Comparison of ENCODE assay signal across 1 cellular context in genomic region chr11:64305691-64306562, GRCh38.
A peak's percentile ranks its signal among the peaks of the same experiment; 100 is the strongest.
TF ChIP-seq lines count a peak whose summit lies in the region.

No MANE protein-coding gene starts in this region.

TF ChIP-seq in HepG2, 621 proteins besides CTCF, POLR2A, EP300 and RAD21 (continued from another document):
- TF ChIP-seq ZNF564 (CRISPR knock-in tag; IDR thresholded peaks at IDR 0.05) (no peak), ZNF264 (CRISPR knock-in tag; IDR thresholded peaks at IDR 0.05) (peak; percentile 31; the same call in 1 of the 2 replicates), MAZ (IDR thresholded peaks at IDR 0.05; ENCODE audit: borderline replicate concordance, low read depth, low read length) (no peak; the same call in 1 of the 2 replicates), MAZ (CRISPR knock-in tag; IDR thresholded peaks at IDR 0.05; ENCODE audit: low read depth) (peak; percentile 65; the same call in 1 of the 2 replicates), ERF (CRISPR knock-in tag; IDR thresholded peaks at IDR 0.05) (no peak), CBX2 (IDR thresholded peaks at IDR 0.05; ENCODE audit: low read depth, low read length) (no peak), CBX2 (CRISPR knock-in tag; IDR thresholded peaks at IDR 0.05; ENCODE audit: low read depth) (0 out of 2 replicates have a peak, but pooled peaks have one; percentile 52), SALL2 (CRISPR knock-in tag; IDR thresholded peaks at IDR 0.05) (peak; percentile 28; the same call in 1 of the 2 replicates), ZNF572 (CRISPR knock-in tag; IDR thresholded peaks at IDR 0.05) (peak; percentile 34; the same call in 1 of the 2 replicates), POLR2G (IDR thresholded peaks at IDR 0.05; ENCODE audit: low read depth, low read length) (peak; percentile 81), ZNF607 (CRISPR knock-in tag; IDR thresholded peaks at IDR 0.05; ENCODE audit: borderline replicate concordance) (no peak), GZF1 (CRISPR knock-in tag; IDR thresholded peaks at IDR 0.05) (peak; percentile 79; the same call in 1 of the 2 replicates), ZNF75D (CRISPR knock-in tag; IDR thresholded peaks at IDR 0.05; ENCODE audit: borderline replicate concordance) (no peak), CHD2 (IDR thresholded peaks at IDR 0.05; ENCODE audit: low read depth, low read length) (no peak), ZNF512B (CRISPR knock-in tag; IDR thresholded peaks at IDR 0.05; ENCODE audit: borderline replicate concordance) (peak; percentile 44; the same call in 1 of the 2 replicates), ZNF430 (CRISPR knock-in tag; IDR thresholded peaks at IDR 0.05) (peak; percentile 44; the same call in 1 of the 2 replicates), ZBTB7A (CRISPR knock-in tag; IDR thresholded peaks at IDR 0.05) (0 out of 2 replicates have a peak, but pooled peaks have one; percentile 28), ZNF292 (CRISPR knock-in tag; IDR thresholded peaks at IDR 0.05; ENCODE audit: borderline replicate concordance, low read depth) (peak; percentile 47; the same call in 1 of the 2 replicates), NR2C2 (CRISPR knock-in tag; IDR thresholded peaks at IDR 0.05; ENCODE audit: borderline replicate concordance) (peak; percentile 98), ZFP91 (CRISPR knock-in tag; IDR thresholded peaks at IDR 0.05; ENCODE audit: borderline replicate concordance) (peak; percentile 45; the same call in 1 of the 2 replicates), NFYB (CRISPR knock-in tag; IDR thresholded peaks at IDR 0.05) (no peak), POGZ (CRISPR knock-in tag; IDR thresholded peaks at IDR 0.05) (peak; percentile 38; the same call in 1 of the 2 replicates), RXRB (CRISPR knock-in tag; IDR thresholded peaks at IDR 0.05; ENCODE audit: borderline replicate concordance) (peak; percentile 97), SNRNP70 (IDR thresholded peaks at IDR 0.05; ENCODE audit: low read depth, low read length) (no peak), ZNF614 (CRISPR knock-in tag; IDR thresholded peaks at IDR 0.05; ENCODE audit: borderline replicate concordance) (no peak)
- TF ChIP-seq, protein P1, sequence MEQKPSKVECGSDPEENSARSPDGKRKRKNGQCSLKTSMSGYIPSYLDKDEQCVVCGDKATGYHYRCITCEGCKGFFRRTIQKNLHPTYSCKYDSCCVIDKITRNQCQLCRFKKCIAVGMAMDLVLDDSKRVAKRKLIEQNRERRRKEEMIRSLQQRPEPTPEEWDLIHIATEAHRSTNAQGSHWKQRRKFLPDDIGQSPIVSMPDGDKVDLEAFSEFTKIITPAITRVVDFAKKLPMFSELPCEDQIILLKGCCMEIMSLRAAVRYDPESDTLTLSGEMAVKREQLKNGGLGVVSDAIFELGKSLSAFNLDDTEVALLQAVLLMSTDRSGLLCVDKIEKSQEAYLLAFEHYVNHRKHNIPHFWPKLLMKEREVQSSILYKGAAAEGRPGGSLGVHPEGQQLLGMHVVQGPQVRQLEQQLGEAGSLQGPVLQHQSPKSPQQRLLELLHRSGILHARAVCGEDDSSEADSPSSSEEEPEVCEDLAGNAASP (CRISPR knock-in tag; IDR thresholded peaks at IDR 0.05; ENCODE audit: borderline replicate concordance) = 0 out of 2 replicates have a peak, but pooled peaks have one; percentile 19
- TF ChIP-seq, protein P2, sequence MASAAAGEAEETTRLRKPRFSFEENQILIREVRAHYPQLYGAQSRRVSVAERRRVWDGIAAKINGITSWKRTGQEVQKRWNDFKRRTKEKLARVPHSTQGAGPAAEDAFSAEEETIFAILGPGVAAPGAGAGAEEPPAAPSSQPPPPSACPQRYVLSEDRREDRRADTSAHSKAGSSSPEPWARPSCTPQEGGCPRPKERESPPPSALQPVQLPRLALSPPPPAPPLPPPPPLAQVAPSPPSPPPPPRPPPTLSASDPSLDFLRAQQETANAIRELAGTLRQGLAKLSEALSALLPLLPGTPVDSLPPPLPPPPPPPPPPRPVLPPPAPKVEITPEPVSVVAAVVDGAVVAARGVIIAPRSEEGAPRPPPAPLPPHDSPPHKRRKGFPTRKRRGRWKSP (CRISPR knock-in tag; IDR thresholded peaks at IDR 0.05) = no peak; the same call in 1 of the 2 replicates
- TF ChIP-seq, protein P3, sequence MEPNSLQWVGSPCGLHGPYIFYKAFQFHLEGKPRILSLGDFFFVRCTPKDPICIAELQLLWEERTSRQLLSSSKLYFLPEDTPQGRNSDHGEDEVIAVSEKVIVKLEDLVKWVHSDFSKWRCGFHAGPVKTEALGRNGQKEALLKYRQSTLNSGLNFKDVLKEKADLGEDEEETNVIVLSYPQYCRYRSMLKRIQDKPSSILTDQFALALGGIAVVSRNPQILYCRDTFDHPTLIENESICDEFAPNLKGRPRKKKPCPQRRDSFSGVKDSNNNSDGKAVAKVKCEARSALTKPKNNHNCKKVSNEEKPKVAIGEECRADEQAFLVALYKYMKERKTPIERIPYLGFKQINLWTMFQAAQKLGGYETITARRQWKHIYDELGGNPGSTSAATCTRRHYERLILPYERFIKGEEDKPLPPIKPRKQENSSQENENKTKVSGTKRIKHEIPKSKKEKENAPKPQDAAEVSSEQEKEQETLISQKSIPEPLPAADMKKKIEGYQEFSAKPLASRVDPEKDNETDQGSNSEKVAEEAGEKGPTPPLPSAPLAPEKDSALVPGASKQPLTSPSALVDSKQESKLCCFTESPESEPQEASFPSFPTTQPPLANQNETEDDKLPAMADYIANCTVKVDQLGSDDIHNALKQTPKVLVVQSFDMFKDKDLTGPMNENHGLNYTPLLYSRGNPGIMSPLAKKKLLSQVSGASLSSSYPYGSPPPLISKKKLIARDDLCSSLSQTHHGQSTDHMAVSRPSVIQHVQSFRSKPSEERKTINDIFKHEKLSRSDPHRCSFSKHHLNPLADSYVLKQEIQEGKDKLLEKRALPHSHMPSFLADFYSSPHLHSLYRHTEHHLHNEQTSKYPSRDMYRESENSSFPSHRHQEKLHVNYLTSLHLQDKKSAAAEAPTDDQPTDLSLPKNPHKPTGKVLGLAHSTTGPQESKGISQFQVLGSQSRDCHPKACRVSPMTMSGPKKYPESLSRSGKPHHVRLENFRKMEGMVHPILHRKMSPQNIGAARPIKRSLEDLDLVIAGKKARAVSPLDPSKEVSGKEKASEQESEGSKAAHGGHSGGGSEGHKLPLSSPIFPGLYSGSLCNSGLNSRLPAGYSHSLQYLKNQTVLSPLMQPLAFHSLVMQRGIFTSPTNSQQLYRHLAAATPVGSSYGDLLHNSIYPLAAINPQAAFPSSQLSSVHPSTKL (CRISPR knock-in tag; IDR thresholded peaks at IDR 0.05) = 0 out of 2 replicates have a peak, but pooled peaks have one; percentile 33
